Comparison of ENCODE assay signal across 23 cellular contexts in the genomic region with DNA sequence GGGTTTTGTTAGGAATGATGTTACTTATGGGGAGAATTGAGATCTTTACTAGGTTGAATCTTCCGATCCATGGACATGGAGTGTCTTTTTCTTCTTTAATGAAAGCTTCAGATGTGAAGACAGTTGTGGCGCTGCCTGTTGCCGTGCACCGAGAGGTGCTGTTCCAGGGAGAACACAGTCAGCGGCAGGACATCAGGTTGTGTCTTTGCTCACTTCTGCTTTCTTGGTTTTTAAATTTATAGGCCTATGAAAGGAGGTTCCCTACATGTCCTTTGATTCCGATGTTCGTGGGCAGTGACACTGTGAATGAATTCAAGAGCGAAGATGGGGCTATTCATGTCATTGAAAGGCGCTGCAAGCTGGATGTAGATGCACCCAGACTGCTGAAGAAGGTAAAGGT. TPM values are rescaled to one million over a fixed set of nuclear protein-coding genes. Genes with fewer than 3 reads are reported as not detected.
DNase-seq lines count a peak whose midpoint lies in the region; ATAC-seq and TF ChIP-seq lines count a peak whose summit lies in the region.
"Had no signal": no experiment of that assay in that cellular context is flagged by ENCODE, and none has a peak within 500 bp of the region (broad histone marks: within the 10 kb centered on the region; RNA-seq: fewer than 3 reads in every experiment).

No MANE protein-coding gene starts in this region.

- no peak overlapping the region for H2BK20ac ChIP-seq in H9 (ENCODE audit: low read depth, low read length, poor library complexity, severe bottlenecking)

- H4K91ac ChIP-seq in H9 (ENCODE audit: insufficient read length, low read depth, low read length), result no peak overlapping the region

- H3K79me2 ChIP-seq in H9 (ENCODE audit: insufficient read depth, low read length), result no peaks in the 10 kb centered on the region; the same call in 1 of the 2 replicates

- no peak overlapping the region for H3K4me2 ChIP-seq in H9 (ENCODE audit: insufficient read depth, insufficient read length, low read length)

- no peak overlapping the region for H2BK120ac ChIP-seq in H9 (ENCODE audit: low read depth, low read length, poor library complexity, severe bottlenecking)

- no peaks in the 10 kb centered on the region for H3K4me1 ChIP-seq in H9 (ENCODE audit: insufficient read depth, low read length)
- H3K4me1 ChIP-seq in CD8-positive, alpha-beta memory T cell (ENCODE audit: insufficient read depth, low read length), result peaks cover 33% of the 10 kb centered on the region

- no peak overlapping the region for H2BK5ac ChIP-seq in H9 (ENCODE audit: insufficient read length, low read length)

- H3K18ac ChIP-seq in H9 (ENCODE audit: insufficient read length, low read depth, low read length), result no peak overlapping the region

- no peak overlapping the region for H3T11ph ChIP-seq in H9 (ENCODE audit: low read length)

- no peaks in the 10 kb centered on the region for H3K9me3 Mint-ChIP-seq in H9
- no peaks in the 10 kb centered on the region for H3K9me3 Mint-ChIP-seq in activated T-helper 1 cell treated with anti-CD3 and anti-CD28 coated beads, Interleukin-12 subunit alpha, Interleukin-12 subunit beta, Interleukin-2, Interleukin-4 antibody, amounts not matched to agents 30 ng/mL and 10 ng/mL and 1 ng/mL, durations not matched to agents 14 hours and 24 hours and 36 hours
- no peaks in the 10 kb centered on the region for H3K9me3 Mint-ChIP-seq in naive thymus-derived CD8-positive, alpha-beta T cell
- H3K9me3 Mint-ChIP-seq in CD8-positive, alpha-beta memory T cell, result no peaks in the 10 kb centered on the region
- H3K9me3 Mint-ChIP-seq: activated T-cell treated with anti-CD3 and anti-CD28 coated beads, Interleukin-2, amount 50 U/mL, for 4 hours; mesothelial cell of epicardium; stimulated activated naive CD8-positive, alpha-beta T cell treated with anti-CD3 and anti-CD28 coated beads, Interleukin-15, amount 100 ng/mL, for 72 hours had no signal

- no peak for TF ChIP-seq CTCF in H9 (conservative IDR thresholded peaks at IDR 0.05)

- peak overlapping the region in 2 of 3 experiments; percentile 2 to 42; a peak in 3 of 7 replicates for H3K27ac Mint-ChIP-seq in H9
- H3K27ac Mint-ChIP-seq in activated T-helper 1 cell treated with anti-CD3 and anti-CD28 coated beads, Interleukin-12 subunit alpha, Interleukin-12 subunit beta, Interleukin-2, Interleukin-4 antibody, amounts not matched to agents 30 ng/mL and 10 ng/mL and 1 ng/mL, durations not matched to agents 14 hours and 24 hours and 36 hours, result peak overlapping the region; percentile 90
- H3K27ac Mint-ChIP-seq in naive thymus-derived CD8-positive, alpha-beta T cell, result peak overlapping the region in 7 of 10 donors; percentile 24 to 89 (median 67)
- peak overlapping the region in 2 of 8 donors; percentile 22 to 78 for H3K27ac Mint-ChIP-seq in CD8-positive, alpha-beta memory T cell
- H3K27ac Mint-ChIP-seq: mesothelial cell of epicardium had no signal

- peaks cover 7 to 35% (median 32%) of the 10 kb centered on the region in 3 experiments; a peak in 6 of 7 replicates for H3K36me3 Mint-ChIP-seq in H9 (ENCODE audit: insufficient read depth in 1 of 3, low read depth in 3 of 3)
- peaks cover 39% of the 10 kb centered on the region for H3K36me3 Mint-ChIP-seq in activated T-helper 1 cell treated with anti-CD3 and anti-CD28 coated beads, Interleukin-12 subunit alpha, Interleukin-12 subunit beta, Interleukin-2, Interleukin-4 antibody, amounts not matched to agents 30 ng/mL and 10 ng/mL and 1 ng/mL, durations not matched to agents 14 hours and 24 hours and 36 hours (ENCODE audit: low read depth)
- peaks cover 5 to 48% (median 33%) of the 10 kb centered on the region in 3 donors for H3K36me3 Mint-ChIP-seq in naive thymus-derived CD8-positive, alpha-beta T cell
- peaks cover 15 to 46% (median 28%) of the 10 kb centered on the region in 3 donors for H3K36me3 Mint-ChIP-seq in CD8-positive, alpha-beta memory T cell

- no peaks in the 10 kb centered on the region for H3K4me1 Mint-ChIP-seq in H9
- H3K4me1 Mint-ChIP-seq in activated T-helper 1 cell treated with anti-CD3 and anti-CD28 coated beads, Interleukin-12 subunit alpha, Interleukin-12 subunit beta, Interleukin-2, Interleukin-4 antibody, amounts not matched to agents 30 ng/mL and 10 ng/mL and 1 ng/mL, durations not matched to agents 14 hours and 24 hours and 36 hours (ENCODE audit: low read depth), result peaks cover 42% of the 10 kb centered on the region
- H3K4me1 Mint-ChIP-seq in naive thymus-derived CD8-positive, alpha-beta T cell, result peaks cover 19 to 31% (median 28%) of the 10 kb centered on the region in 4 donors
- H3K4me1 Mint-ChIP-seq in CD8-positive, alpha-beta memory T cell, result peaks cover 13 to 23% (median 20%) of the 10 kb centered on the region in 3 donors
- H3K4me1 Mint-ChIP-seq: mesothelial cell of epicardium had no signal

- no peak overlapping the region for H3K27ac ChIP-seq in H9 (ENCODE audit: insufficient read length, low read depth, low read length)
- H3K27ac ChIP-seq in CD8-positive, alpha-beta memory T cell (ENCODE audit: low read depth, low read length), result no peak overlapping the region
- H3K27ac ChIP-seq: body of pancreas, left lung, neutrophil, psoas muscle, SJCRH30, WERI-Rb-1 had no signal

- CTCF ChIA-PET in CD8-positive, alpha-beta memory T cell (lab: Charles Lee), result no interaction called here

- H3K4ac ChIP-seq in H9 (ENCODE audit: low read depth, low read length), result no peak overlapping the region

- no peaks in the 10 kb centered on the region for H3K27me3 Mint-ChIP-seq in H9 (ENCODE audit: low read depth)
- H3K27me3 Mint-ChIP-seq in activated T-helper 1 cell treated with anti-CD3 and anti-CD28 coated beads, Interleukin-12 subunit alpha, Interleukin-12 subunit beta, Interleukin-2, Interleukin-4 antibody, amounts not matched to agents 30 ng/mL and 10 ng/mL and 1 ng/mL, durations not matched to agents 14 hours and 24 hours and 36 hours (ENCODE audit: insufficient read depth), result no peaks in the 10 kb centered on the region
- H3K27me3 Mint-ChIP-seq in naive thymus-derived CD8-positive, alpha-beta T cell, result no peaks in the 10 kb centered on the region
- H3K27me3 Mint-ChIP-seq in CD8-positive, alpha-beta memory T cell, result no peaks in the 10 kb centered on the region
- H3K27me3 Mint-ChIP-seq: activated naive CD8-positive, alpha-beta T cell; stimulated activated naive CD8-positive, alpha-beta T cell treated with anti-CD3 and anti-CD28 coated beads, Interleukin-15, amount 100 ng/mL, for 72 hours had no signal

- no peaks in the 10 kb centered on the region for H3K27me3 ChIP-seq in H9 (ENCODE audit: insufficient read depth, low read length)
- no peaks in the 10 kb centered on the region for H3K27me3 ChIP-seq in CD8-positive, alpha-beta memory T cell (ENCODE audit: insufficient read depth, low read length, poor library complexity, severe bottlenecking)
- H3K27me3 ChIP-seq: body of pancreas, left lung, neutrophil, SJCRH30 had no signal

- no peak overlapping the region for H4K5ac ChIP-seq in H9 (ENCODE audit: insufficient read length, low read depth, low read length)

- no peak overlapping the region for H2AFZ ChIP-seq in H9 (ENCODE audit: low read length)

- no peaks in the 10 kb centered on the region for H3K9me3 ChIP-seq in H9 (ENCODE audit: control insufficient read depth, low read depth, low read length)
- H3K9me3 ChIP-seq in CD8-positive, alpha-beta memory T cell (ENCODE audit: low read length), result no peaks in the 10 kb centered on the region
- H3K9me3 ChIP-seq: body of pancreas, left lung, neutrophil, psoas muscle, SJCRH30 had no signal

- no CpG with 5 or more reads among the region's 9 CpGs for WGBS in H9 (ENCODE audit: extremely low coverage, insufficient read length, low lambda C conversion rate)

- no peaks in the 10 kb centered on the region for H4K20me1 ChIP-seq in H9 (ENCODE audit: control insufficient read depth, insufficient read depth, insufficient read length)

- POLR2A ChIA-PET in naive thymus-derived CD8-positive, alpha-beta T cell (lab: Charles Lee), result interaction anchor here (1.7 kb wide), 1 partner anchor 50 kb away, joined by 4 read pairs; a partner anchor contains a TSS
- POLR2A ChIA-PET in CD8-positive, alpha-beta memory T cell (lab: Charles Lee), result no interaction called here

- no peak overlapping the region for H2BK15ac ChIP-seq in H9 (ENCODE audit: low read depth, low read length)

- no peak overlapping the region for H3K56ac ChIP-seq in H9 (ENCODE audit: insufficient read length, low read depth, low read length)

- no peak overlapping the region for H3K23ac ChIP-seq in H9 (ENCODE audit: insufficient read length, low read depth, low read length)

- H3K36me3 ChIP-seq in CD8-positive, alpha-beta memory T cell (ENCODE audit: insufficient read depth, low read length), result peaks cover 17% of the 10 kb centered on the region

- no peak overlapping the region for H3K9ac ChIP-seq in H9 (ENCODE audit: extremely low read depth, insufficient read length, low read length)

- no peaks in the 10 kb centered on the region for H3K23me2 ChIP-seq in H9 (ENCODE audit: insufficient read length, low read depth, low read length, poor library complexity, severe bottlenecking)

- no peak overlapping the region for H3K4me3 ChIP-seq in CD8-positive, alpha-beta memory T cell (ENCODE audit: low read length)
- H3K4me3 ChIP-seq: body of pancreas, left lung, psoas muscle, SJCRH30 had no signal

- ATAC-seq in naive thymus-derived CD8-positive, alpha-beta T cell, result no peak
- ATAC-seq in GM18519 (IDR thresholded peaks at IDR 0.05; ENCODE audit: low FRiP score, unreplicated experiment) (no peak), HG02973 (IDR thresholded peaks at IDR 0.05; ENCODE audit: unreplicated experiment) (no peak), GM19467 (IDR thresholded peaks at IDR 0.05; ENCODE audit: unreplicated experiment) (no peak)
- ATAC-seq: activated T-cell treated with anti-CD3 and anti-CD28 coated beads, Interleukin-2, amount 50 U/mL, for 4 hours; body of pancreas; left lung; psoas muscle; stimulated activated naive CD8-positive, alpha-beta T cell treated with anti-CD3 and anti-CD28 coated beads, Interleukin-15, amount 100 ng/mL, for 72 hours had no signal

- H3K79me1 ChIP-seq in H9 (ENCODE audit: insufficient read depth, low read depth, low read length, poor library complexity, severe bottlenecking), result no peaks in the 10 kb centered on the region

- intact Hi-C loops in activated T-helper 1 cell treated with anti-CD3 and anti-CD28 coated beads, Interleukin-12 subunit alpha, Interleukin-12 subunit beta, Interleukin-2, Interleukin-4 antibody, amounts not matched to agents 30 ng/mL and 10 ng/mL and 1 ng/mL, durations not matched to agents 14 hours and 24 hours and 36 hours (cut with micrococcal nuclease), result no loop called here

- DNase-seq in H9, result no peak
- peak; percentile 73 for DNase-seq in MV-4-11 (lab: John Stamatoyannopoulos, UW)
- DNase-seq in activated T-helper 1 cell treated with anti-CD3 and anti-CD28 coated beads, Interleukin-12 subunit alpha, Interleukin-12 subunit beta, Interleukin-2, Interleukin-4 antibody, amounts not matched to agents 30 ng/mL and 10 ng/mL and 1 ng/mL, durations not matched to agents 14 hours and 24 hours and 36 hours (ENCODE audit: low spot score), result no peak
- DNase-seq in naive thymus-derived CD8-positive, alpha-beta T cell, result no peak
- DNase-seq in CD8-positive, alpha-beta memory T cell, result no peak
- DNase-seq: activated T-cell treated with anti-CD3 and anti-CD28 coated beads, Interleukin-2, amount 50 U/mL, for 4 hours; body of pancreas; HCEC 1CT; left lung; NCI-H1694; NCI-H748 treated with DMSO at 0.1 percent for 48 hours; psoas muscle; SJCRH30; stimulated activated CD4-positive, alpha-beta T cell treated with anti-CD3 and anti-CD28 coated beads, Interleukin-1b, Interleukin-23, amount 100 ng/mL, for 48 hours; stimulated activated naive CD8-positive, alpha-beta T cell treated with anti-CD3 and anti-CD28 coated beads, Interleukin-15, amount 100 ng/mL, for 72 hours; trophoblast cell; WERI-Rb-1 had no signal

- H3K4me3 Mint-ChIP-seq in H9, result no peak overlapping the region
- no peak overlapping the region for H3K4me3 Mint-ChIP-seq in activated T-helper 1 cell treated with anti-CD3 and anti-CD28 coated beads, Interleukin-12 subunit alpha, Interleukin-12 subunit beta, Interleukin-2, Interleukin-4 antibody, amounts not matched to agents 30 ng/mL and 10 ng/mL and 1 ng/mL, durations not matched to agents 14 hours and 24 hours and 36 hours
- H3K4me3 Mint-ChIP-seq in naive thymus-derived CD8-positive, alpha-beta T cell, result no peak overlapping the region
- peak overlapping the region in 1 of 7 donors; percentile 30 for H3K4me3 Mint-ChIP-seq in CD8-positive, alpha-beta memory T cell
- H3K4me3 Mint-ChIP-seq: activated naive CD8-positive, alpha-beta T cell; activated T-cell treated with anti-CD3 and anti-CD28 coated beads, Interleukin-2, amount 50 U/mL, for 4 hours; mesothelial cell of epicardium had no signal

- no peak overlapping the region for H2BK12ac ChIP-seq in H9 (ENCODE audit: insufficient read length, low read depth, low read length)

- no peak overlapping the region for H4K8ac ChIP-seq in H9 (replicated peaks; ENCODE audit: insufficient read length, low read depth, low read length)

- no peak overlapping the region for H3K14ac ChIP-seq in H9 (ENCODE audit: insufficient read depth, low read length)

- H2AK5ac ChIP-seq in H9 (ENCODE audit: insufficient read length, low read length), result no peak overlapping the region

RNA-seq across cellular contexts. Expression of a gene that starts 49.8 kb away (rescaled TPM):
- 58.6 and 62.1 TPM in 2 replicates for total RNA-seq in H9 (2021)
- total RNA-seq in activated T-helper 1 cell treated with anti-CD3 and anti-CD28 coated beads, Interleukin-12 subunit alpha, Interleukin-12 subunit beta, Interleukin-2, Interleukin-4 antibody, amounts not matched to agents 30 ng/mL and 10 ng/mL and 1 ng/mL, durations not matched to agents 14 hours and 24 hours and 36 hours, result 77.6 and 81.9 TPM in 2 replicates
- total RNA-seq in naive thymus-derived CD8-positive, alpha-beta T cell, result 10 to 100 TPM; 26.5 to 32.9 TPM
- 1 to 10 TPM; 7.7 to 9.5 (median 8.9) TPM for polyA plus RNA-seq in naive thymus-derived CD8-positive, alpha-beta T cell
- 10 to 100 TPM; 73.3 to 75.6 TPM for total RNA-seq in CD8-positive, alpha-beta memory T cell
- 9.5 TPM for polyA plus RNA-seq in CD8-positive, alpha-beta memory T cell
